In genomic region chr2:177313162-177313781, GRCh38 we compare ENCODE assay signal across 15 cellular contexts. TPM values are rescaled to one million over a fixed set of nuclear protein-coding genes. Genes with fewer than 3 reads are reported as not detected.
A peak's percentile ranks its signal among the peaks of the same experiment; 100 is the strongest.
DNase-seq lines count a peak whose midpoint lies in the region; ATAC-seq and TF ChIP-seq lines count a peak whose summit lies in the region.
"Had no signal": no experiment of that assay in that cellular context is flagged by ENCODE, and none has a peak within 500 bp of the region (broad histone marks: within the 10 kb centered on the region; RNA-seq: fewer than 3 reads in every experiment).

No MANE protein-coding gene starts in this region.

- no peaks in the 10 kb centered on the region for H3K27me3 ChIP-seq in left ventricle myocardium inferior (ENCODE audit: low read depth)
- no peaks in the 10 kb centered on the region for H3K27me3 ChIP-seq in adipocyte (replicated peaks; ENCODE audit: control insufficient read depth, insufficient read depth, low read length)
- no peaks in the 10 kb centered on the region for H3K27me3 ChIP-seq in mucosa of rectum (ENCODE audit: control insufficient read depth in 2 of 2, insufficient read depth in 2 of 2, low read length in 2 of 2)
- H3K27me3 ChIP-seq in vagina: no peaks in the 10 kb centered on the region
- H3K27me3 ChIP-seq: heart left ventricle, stomach had no signal

- H3K9ac ChIP-seq in adipocyte (ENCODE audit: low read length) (peak overlapping the region; percentile 66), mucosa of rectum (ENCODE audit: low read depth in 1 of 2, low read length in 2 of 2) (no peak overlapping the region)

- no peak overlapping the region for H3K4me3 ChIP-seq in left ventricle myocardium inferior
- H3K4me3 ChIP-seq in adipocyte (ENCODE audit: low read length): peak overlapping the region; percentile 45
- H3K4me3 ChIP-seq in mucosa of rectum (ENCODE audit: low read length in 2 of 2): no peak overlapping the region
- H3K4me3 ChIP-seq in vagina: no peak overlapping the region
- H3K4me3 ChIP-seq: GM12878, heart left ventricle, stomach had no signal

- H3K9me3 ChIP-seq in left ventricle myocardium inferior (replicated peaks): no peaks in the 10 kb centered on the region
- H3K9me3 ChIP-seq in adipocyte (ENCODE audit: control insufficient read depth, low read length): no peaks in the 10 kb centered on the region
- no peaks in the 10 kb centered on the region for H3K9me3 ChIP-seq in mucosa of rectum (ENCODE audit: control insufficient read depth in 2 of 2, low read length in 2 of 2)
- no peaks in the 10 kb centered on the region for H3K9me3 ChIP-seq in vagina
- H3K9me3 ChIP-seq: heart left ventricle, stomach had no signal

- ATAC-seq in left cardiac atrium: no peak
- no peak for ATAC-seq in GM18867 (IDR thresholded peaks at IDR 0.05; ENCODE audit: unreplicated experiment)
- ATAC-seq: GM12878 had no signal

- no peak for TF ChIP-seq CTCF in left ventricle myocardium inferior (IDR thresholded peaks at IDR 0.05; ENCODE audit: borderline replicate concordance)
- TF ChIP-seq CTCF in vagina (IDR thresholded peaks at IDR 0.05): no peak

- DNase-seq in left ventricle myocardium inferior (no peak), left cardiac atrium (no peak), adipocyte (ENCODE audit: low read depth) (no peak), vagina (ENCODE audit: extremely low spot score in 2 of 2) (no peak), kidney tubule cell (ENCODE audit: low spot score) (no peak)
- no peak for DNase-seq in stimulated activated CD8-positive, alpha-beta memory T cell treated with anti-CD3 and anti-CD28 coated beads, Interleukin-4, amount 100 ng/mL, for 48 hours
- DNase-seq: activated T-cell treated with anti-CD3 and anti-CD28 coated beads for 4 hours, erythroblast, heart left ventricle, immature natural killer cell, Karpas-422, stomach had no signal

- H3K27ac ChIP-seq in left ventricle myocardium inferior (replicated peaks): peak overlapping the region; percentile 61
- H3K27ac ChIP-seq in mucosa of rectum (ENCODE audit: low read depth in 2 of 2, low read length in 2 of 2): peak overlapping the region; percentile 26 to 53
- peak overlapping the region; percentile 52 for H3K27ac ChIP-seq in vagina

- H3K36me3 ChIP-seq in left ventricle myocardium inferior: no peaks in the 10 kb centered on the region
- H3K36me3 ChIP-seq in adipocyte (ENCODE audit: control insufficient read depth, insufficient read depth, low read length, severe bottlenecking): no peaks in the 10 kb centered on the region
- H3K36me3 ChIP-seq in mucosa of rectum (ENCODE audit: control insufficient read depth in 2 of 2, insufficient read depth in 2 of 2, low read length in 2 of 2): no peaks in the 10 kb centered on the region
- no peaks in the 10 kb centered on the region for H3K36me3 ChIP-seq in vagina
- H3K36me3 ChIP-seq: heart left ventricle, stomach had no signal

- TF ChIP-seq POLR2A in vagina (IDR thresholded peaks at IDR 0.05): no peak

- intact Hi-C loops in left ventricle myocardium inferior (cut with micrococcal nuclease): no loop called here
- intact Hi-C loops in left cardiac atrium (cut with DNase I): no loop called here
- intact Hi-C loops in vagina (cut with DNase I): no loop called here

- H3K4me1 ChIP-seq in left ventricle myocardium inferior: peaks cover 29% of the 10 kb centered on the region
- H3K4me1 ChIP-seq in adipocyte (ENCODE audit: control insufficient read depth, insufficient read depth, low read length): peaks cover 35% of the 10 kb centered on the region
- H3K4me1 ChIP-seq in mucosa of rectum (ENCODE audit: control insufficient read depth in 2 of 2, insufficient read depth in 2 of 2, low read length in 2 of 2): no peaks in the 10 kb centered on the region
- H3K4me1 ChIP-seq in vagina: peaks cover 9% of the 10 kb centered on the region

RNA-seq across cellular contexts. Expression of gene NFE2L2, which starts 48.7 kb away (rescaled TPM):
- total RNA-seq in left ventricle myocardium inferior: 50.7 TPM
- 10 to 100 TPM; 68.4 to 69.0 TPM for total RNA-seq in left cardiac atrium
- total RNA-seq in vagina: 147 TPM
